In genomic region chr10:128050937-128051336, GRCh38 we compare ENCODE assay signal across 1 cellular context.
TF ChIP-seq lines count a peak whose summit lies in the region.

No MANE protein-coding gene starts in this region.

TF ChIP-seq in HepG2, 621 proteins besides CTCF, POLR2A, EP300 and RAD21 (continued from another document):
- TF ChIP-seq THYN1 (CRISPR knock-in tag; IDR thresholded peaks at IDR 0.05; ENCODE audit: borderline replicate concordance, low read depth) (no peak), ZNF839 (CRISPR knock-in tag; IDR thresholded peaks at IDR 0.05; ENCODE audit: borderline replicate concordance) (no peak), SAFB2 (CRISPR knock-in tag; IDR thresholded peaks at IDR 0.05; ENCODE audit: borderline replicate concordance, low read depth) (no peak), ZBTB25 (CRISPR knock-in tag; IDR thresholded peaks at IDR 0.05) (no peak), THAP7 (CRISPR knock-in tag; IDR thresholded peaks at IDR 0.05) (no peak), ZNF484 (CRISPR knock-in tag; IDR thresholded peaks at IDR 0.05; ENCODE audit: borderline replicate concordance, low read depth) (no peak), KDM5A (IDR thresholded peaks at IDR 0.05; ENCODE audit: borderline replicate concordance, low read length) (no peak), CREB3 (CRISPR knock-in tag; IDR thresholded peaks at IDR 0.05) (no peak), ZNF468 (CRISPR knock-in tag; IDR thresholded peaks at IDR 0.05) (no peak)
